4 cellular contexts compared by ENCODE assay signal in the genomic region with DNA sequence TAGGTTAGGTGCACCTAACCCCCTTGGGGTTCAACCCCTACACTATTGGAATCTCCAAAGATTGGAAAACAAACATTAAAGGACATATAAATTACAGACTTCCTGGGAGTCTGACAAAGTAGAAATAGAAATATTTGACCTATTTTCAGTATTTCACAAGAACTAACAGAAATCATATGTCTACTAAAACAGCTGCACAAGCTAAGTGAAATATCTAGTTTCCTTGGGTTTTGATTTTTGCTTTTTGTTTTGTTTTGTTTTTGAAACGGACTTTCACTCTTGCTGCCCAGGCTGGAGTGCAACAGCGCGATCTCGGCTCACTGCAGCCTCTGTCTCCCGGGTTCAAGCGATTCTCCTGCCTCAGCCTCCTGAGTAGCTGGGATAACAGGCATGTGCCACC. TPM values are rescaled to one million over a fixed set of nuclear protein-coding genes. Genes with fewer than 3 reads are reported as not detected.
"Had no signal": no experiment of that assay in that cellular context is flagged by ENCODE, and none has a peak within 500 bp of the region (broad histone marks: within the 10 kb centered on the region; RNA-seq: fewer than 3 reads in every experiment).

No MANE protein-coding gene starts in this region.

RNA-seq across cellular contexts. Expression of a gene that starts 18.8 kb away (rescaled TPM):
- total RNA-seq: NCI-H460, WTC11 had no signal

RNA-seq across cellular contexts. Expression of a gene that starts 34.7 kb away (rescaled TPM):
- total RNA-seq: ascending aorta, cardiac septum had no signal
